18 cellular contexts compared by ENCODE assay signal in genomic region chr13:44902793-44903192, GRCh38.
A peak's percentile ranks its signal among the peaks of the same experiment; 100 is the strongest.
DNase-seq lines count a peak whose midpoint lies in the region; ATAC-seq and TF ChIP-seq lines count a peak whose summit lies in the region.
"Had no signal": no experiment of that assay in that cellular context is flagged by ENCODE, and none has a peak within 500 bp of the region (broad histone marks: within the 10 kb centered on the region; RNA-seq: fewer than 3 reads in every experiment).

No MANE protein-coding gene starts in this region.

- H2AFZ ChIP-seq in GM23338 = peak overlapping the region; percentile 28; the same call in 1 of the 2 replicates

- no peaks in the 10 kb centered on the region for H3F3A ChIP-seq in GM23338 (replicated peaks; ENCODE audit: low read depth)

- no peak overlapping the region for H3K4me3 Mint-ChIP-seq in GM23338
- no peak overlapping the region for H3K4me3 Mint-ChIP-seq in T-helper 17 cell
- H3K4me3 Mint-ChIP-seq: activated CD4-positive, alpha-beta T cell treated with anti-CD3 and anti-CD28 coated beads, Interleukin-2, amount 10 ng/mL, durations not matched to agents 24 days and 14 days; activated naive CD8-positive, alpha-beta T cell treated with anti-CD3 and anti-CD28 coated beads, Interleukin-2, amount 50 U/mL, for 24 hours had no signal

- no peaks in the 10 kb centered on the region for H3K79me2 ChIP-seq in GM23338 (replicated peaks; ENCODE audit: insufficient read depth)

- ATAC-seq in GM23338 (no peak), T-helper 17 cell (no peak), HG03039 (IDR thresholded peaks at IDR 0.05; ENCODE audit: unreplicated experiment) (no peak), GM21786 (IDR thresholded peaks at IDR 0.05; ENCODE audit: unreplicated experiment) (no peak), GM21447 (IDR thresholded peaks at IDR 0.05; ENCODE audit: unreplicated experiment) (no peak)
- ATAC-seq: A549; activated naive CD8-positive, alpha-beta T cell treated with anti-CD3 and anti-CD28 coated beads, Interleukin-2, amount 50 U/mL, for 24 hours had no signal

- TF ChIP-seq CTCF in GM23338 (conservative IDR thresholded peaks at IDR 0.05; ENCODE audit: low read depth in 2 of 2) (no peak), colonic mucosa (IDR thresholded peaks at IDR 0.05) (no peak)

- H3K36me3 ChIP-seq in GM23338 (ENCODE audit: insufficient read depth) (no peaks in the 10 kb centered on the region), colonic mucosa (no peaks in the 10 kb centered on the region), muscle layer of colon (ENCODE audit: insufficient read depth, low read length) (no peaks in the 10 kb centered on the region), skeletal muscle satellite cell (ENCODE audit: insufficient read depth, low read length) (no peaks in the 10 kb centered on the region)
- H3K36me3 ChIP-seq: upper lobe of left lung had no signal

- H3K27me3 Mint-ChIP-seq in GM23338 (ENCODE audit: insufficient read depth, low read depth, poor library complexity) = peaks cover 7% of the 10 kb centered on the region
- H3K27me3 Mint-ChIP-seq in T-helper 17 cell = peaks cover 55% of the 10 kb centered on the region

- H3K4me1 Mint-ChIP-seq in GM23338 = peaks cover 27% of the 10 kb centered on the region
- H3K4me1 Mint-ChIP-seq in T-helper 17 cell = no peaks in the 10 kb centered on the region
- H3K4me1 Mint-ChIP-seq: activated CD4-positive, alpha-beta T cell treated with anti-CD3 and anti-CD28 coated beads, Interleukin-2, amount 10 ng/mL, durations not matched to agents 24 days and 14 days; activated naive CD8-positive, alpha-beta T cell treated with anti-CD3 and anti-CD28 coated beads, Interleukin-2, amount 50 U/mL, for 24 hours had no signal

- H3K27me3 ChIP-seq in GM23338 (ENCODE audit: insufficient read depth) = no peaks in the 10 kb centered on the region
- H3K27me3 ChIP-seq in colonic mucosa = no peaks in the 10 kb centered on the region
- H3K27me3 ChIP-seq in muscle layer of colon (ENCODE audit: control insufficient read depth in 1 of 2, insufficient read depth in 2 of 2, low read length in 2 of 2) = no peaks in the 10 kb centered on the region
- H3K27me3 ChIP-seq in skeletal muscle satellite cell (ENCODE audit: control insufficient read depth, insufficient read depth, low read length) = no peaks in the 10 kb centered on the region
- H3K27me3 ChIP-seq: dorsolateral prefrontal cortex, upper lobe of left lung had no signal

- no peaks in the 10 kb centered on the region; the same call in 2 of the 3 replicates for H3K9me3 Mint-ChIP-seq in GM23338
- H3K9me3 Mint-ChIP-seq: activated CD4-positive, alpha-beta T cell treated with anti-CD3 and anti-CD28 coated beads, Interleukin-2, amount 10 ng/mL, durations not matched to agents 24 days and 14 days; activated naive CD8-positive, alpha-beta T cell treated with anti-CD3 and anti-CD28 coated beads, Interleukin-2, amount 50 U/mL, for 24 hours had no signal

- no peak overlapping the region for H3K4me3 ChIP-seq in GM23338
- H3K4me3 ChIP-seq in colonic mucosa = no peak overlapping the region
- no peak overlapping the region for H3K4me3 ChIP-seq in muscle layer of colon (ENCODE audit: low read depth in 1 of 2, low read length in 2 of 2)
- H3K4me3 ChIP-seq in skeletal muscle satellite cell (ENCODE audit: low read length) = no peak overlapping the region
- H3K4me3 ChIP-seq: A549, dorsolateral prefrontal cortex, upper lobe of left lung had no signal

- H3K9ac ChIP-seq in colonic mucosa (ENCODE audit: low read depth in 2 of 2, low read length in 2 of 2) (no peak overlapping the region), muscle layer of colon (ENCODE audit: low read length) (no peak overlapping the region), skeletal muscle satellite cell (ENCODE audit: low read depth, low read length) (peak overlapping the region; percentile 23)

- no peaks in the 10 kb centered on the region for H4K20me1 ChIP-seq in GM23338 (replicated peaks; ENCODE audit: insufficient read depth)

- DNase-seq in GM23338 (ENCODE audit: low spot score) (no peak), colonic mucosa (no peak), T-helper 17 cell (no peak)
- DNase-seq: activated CD4-positive, alpha-beta T cell treated with anti-CD3 and anti-CD28 coated beads, Interleukin-2, amount 10 ng/mL, durations not matched to agents 24 days and 14 days; activated CD8-positive, alpha-beta memory T cell treated with anti-CD3 and anti-CD28 coated beads, Interleukin-2, amount 50 U/mL, for 4 hours; activated naive CD8-positive, alpha-beta T cell treated with anti-CD3 and anti-CD28 coated beads, Interleukin-2, amount 50 U/mL, for 24 hours; NCI-H1436; SHP77 treated with DMSO at 0.1 percent for 48 hours; stimulated activated CD4-positive, alpha-beta T cell treated with anti-CD3 and anti-CD28 coated beads, Interleukin-15, amount 100 ng/mL, for 24 hours had no signal

- H3K9me2 ChIP-seq in GM23338 (ENCODE audit: insufficient read depth) = peaks cover 8% of the 10 kb centered on the region

- intact Hi-C loops in colonic mucosa (cut with DNase I) = no loop called here

- H3K27ac Mint-ChIP-seq in GM23338 (no peak overlapping the region), T-helper 17 cell (no peak overlapping the region)
- H3K27ac Mint-ChIP-seq: activated CD4-positive, alpha-beta T cell treated with anti-CD3 and anti-CD28 coated beads, Interleukin-2, amount 10 ng/mL, durations not matched to agents 24 days and 14 days; activated naive CD8-positive, alpha-beta T cell treated with anti-CD3 and anti-CD28 coated beads, Interleukin-2, amount 50 U/mL, for 24 hours had no signal

- peaks cover 6% of the 10 kb centered on the region; the same call in 1 of the 2 replicates for H3K4me1 ChIP-seq in GM23338 (ENCODE audit: insufficient read depth)
- no peaks in the 10 kb centered on the region for H3K4me1 ChIP-seq in colonic mucosa
- peaks cover 44% of the 10 kb centered on the region for H3K4me1 ChIP-seq in muscle layer of colon (ENCODE audit: insufficient read depth, low read length)
- H3K4me1 ChIP-seq in skeletal muscle satellite cell (ENCODE audit: control insufficient read depth, insufficient read depth, low read length) = peaks cover 42% of the 10 kb centered on the region

- H3K9me3 ChIP-seq in colonic mucosa (no peaks in the 10 kb centered on the region), muscle layer of colon (ENCODE audit: low read length) (no peaks in the 10 kb centered on the region), skeletal muscle satellite cell (replicated peaks; ENCODE audit: low read length) (no peaks in the 10 kb centered on the region), T-helper 17 cell (ENCODE audit: control insufficient read depth, low read length, poor library complexity, severe bottlenecking) (no peaks in the 10 kb centered on the region)
- H3K9me3 ChIP-seq: A549, upper lobe of left lung had no signal

- H3K4me2 ChIP-seq in GM23338 (no peak overlapping the region), skeletal muscle satellite cell (ENCODE audit: low read length) (no peak overlapping the region)
- H3K4me2 ChIP-seq: A549 had no signal

- no peak overlapping the region for H3K27ac ChIP-seq in GM23338 (ENCODE audit: low read depth)
- peak overlapping the region; percentile 28 for H3K27ac ChIP-seq in colonic mucosa
- H3K27ac ChIP-seq in muscle layer of colon (ENCODE audit: low read depth, low read length) = peak overlapping the region; percentile 89
- H3K27ac ChIP-seq: HL-60 had no signal

- H3K36me3 Mint-ChIP-seq in GM23338 (ENCODE audit: low read depth) = no peaks in the 10 kb centered on the region
- H3K36me3 Mint-ChIP-seq in T-helper 17 cell (ENCODE audit: low read depth) = peaks cover 7% of the 10 kb centered on the region

TF ChIP-seq in GM23338, 12 proteins besides CTCF, POLR2A, EP300 and RAD21:
- TF ChIP-seq POLR2AphosphoS5 (IDR thresholded peaks at IDR 0.05; ENCODE audit: low read depth) (no peak), JUNB (IDR thresholded peaks at IDR 0.05; ENCODE audit: unreplicated experiment) (no peak), EZH2phosphoT487 (IDR thresholded peaks at IDR 0.05; ENCODE audit: unreplicated experiment) (no peak), ZNF114 (CRISPR knock-in tag; IDR thresholded peaks at IDR 0.05) (no peak)
